Comparison of ENCODE assay signal across 1 cellular context in genomic region chr2:88059979-88060906, GRCh38.
TF ChIP-seq lines count a peak whose summit lies in the region.

No MANE protein-coding gene starts in this region.

TF ChIP-seq in HCT116, 20 proteins besides CTCF, POLR2A, EP300 and RAD21 (continued from another document):
- TF ChIP-seq ZBTB33 (IDR thresholded peaks at IDR 0.05; ENCODE audit: extremely low read depth, insufficient replicate concordance, low read length) (no peak), POLR2AphosphoS5 (IDR thresholded peaks at IDR 0.05; ENCODE audit: low read depth, low read length) (no peak), SRF (IDR thresholded peaks at IDR 0.05; ENCODE audit: low read depth) (no peak), FOSL1 (IDR thresholded peaks at IDR 0.05; ENCODE audit: low read depth) (no peak)
